In genomic region chr3:50147861-50148260, GRCh38 we compare ENCODE assay signal across 20 cellular contexts. TPM values are rescaled to one million over a fixed set of nuclear protein-coding genes. Genes with fewer than 3 reads are reported as not detected.
DNase-seq lines count a peak whose midpoint lies in the region; ATAC-seq and TF ChIP-seq lines count a peak whose summit lies in the region.
"Had no signal": no experiment of that assay in that cellular context is flagged by ENCODE, and none has a peak within 500 bp of the region (broad histone marks: within the 10 kb centered on the region; RNA-seq: fewer than 3 reads in every experiment).

No MANE protein-coding gene starts in this region.

- H3K9me3 Mint-ChIP-seq in type B pancreatic cell: no peaks in the 10 kb centered on the region

- peak overlapping the region; percentile 35 for H3K4me3 Mint-ChIP-seq in type B pancreatic cell

- H3K36me3 Mint-ChIP-seq in type B pancreatic cell: no peaks in the 10 kb centered on the region

- H3K36me3 ChIP-seq in SJCRH30: no peaks in the 10 kb centered on the region

- H3K4me1 Mint-ChIP-seq in type B pancreatic cell (ENCODE audit: unreplicated experiment): peaks cover 28% of the 10 kb centered on the region

- peaks cover 3% of the 10 kb centered on the region for H3K27me3 Mint-ChIP-seq in type B pancreatic cell

- no peak overlapping the region for H3K27ac ChIP-seq in SJCRH30
- H3K27ac ChIP-seq: 22Rv1, HL-60 had no signal

- H3K9me3 ChIP-seq in SJCRH30 (replicated peaks): no peaks in the 10 kb centered on the region

- H3K4me3 ChIP-seq in choroid plexus epithelial cell (ENCODE audit: low read depth, low read length) (no peak overlapping the region), SJCRH30 (no peak overlapping the region)

- H3K27me3 ChIP-seq in SJCRH30: no peaks in the 10 kb centered on the region

- TF ChIP-seq CTCF in choroid plexus epithelial cell (conservative IDR thresholded peaks at IDR 0.05; ENCODE audit: low read depth, low read length): no peak
- TF ChIP-seq CTCF in type B pancreatic cell (conservative IDR thresholded peaks at IDR 0.05): no peak

- DNase-seq in NCI-H82 (lab: John Stamatoyannopoulos, UW) (peak; percentile 54), NCI-H82 treated with DMSO at 0.1 percent for 48 hours (lab: John Stamatoyannopoulos, UW; ENCODE audit: unreplicated experiment) (no peak), choroid plexus epithelial cell (ENCODE audit: low read depth) (peak; percentile 31), left kidney (ENCODE audit: low read depth, low spot score) (peak; percentile 62), type B pancreatic cell (ENCODE audit: extremely low spot score, unreplicated experiment) (no peak), SJCRH30 (no peak), middle frontal gyrus (ENCODE audit: extremely low spot score, low spot score) (no peak)
- DNase-seq: DMS53, KBM-7, NCI-H1048, NCI-H146, NCI-H2107, NCI-H345, NCI-H748 treated with DMSO at 0.1 percent for 48 hours, SHP77 treated with DMSO at 0.1 percent for 48 hours had no signal

- peak overlapping the region; percentile 38 for H3K27ac Mint-ChIP-seq in type B pancreatic cell

- peaks cover 8% of the 10 kb centered on the region for H3K4me1 ChIP-seq in SJCRH30

- no peak for ATAC-seq in HG03457 (IDR thresholded peaks at IDR 0.05; ENCODE audit: unreplicated experiment)

RNA-seq across cellular contexts. Expression of gene SEMA3F, which starts 7.3 kb away (rescaled TPM):
- total RNA-seq in type B pancreatic cell (ENCODE audit: low replicate concordance): 41.9 and 48.0 TPM in 2 replicates
- total RNA-seq in SJCRH30 (2014; rRNA removed; shearing (Covaris generic)): 9.3 and 11.3 TPM in 2 replicates

RNA-seq across cellular contexts. Expression of gene GNAT1, which starts 43.5 kb away (rescaled TPM):
- total RNA-seq in type B pancreatic cell (ENCODE audit: low replicate concordance): 0.71 TPM in 1 of 2 replicates, not detected in the other
- 0.14 TPM in 1 of 2 replicates, not detected in the other for total RNA-seq in SJCRH30 (2014; rRNA removed; shearing (Covaris generic))
- total RNA-seq: G401, H1 had no signal

RNA-seq across cellular contexts. Expression of gene SLC38A3, which starts 57.2 kb away (rescaled TPM):
- total RNA-seq in type B pancreatic cell (ENCODE audit: low replicate concordance): 6.0 and 11.0 TPM in 2 replicates
- total RNA-seq in SJCRH30 (2014; rRNA removed; shearing (Covaris generic)): 1.4 and 2.9 TPM in 2 replicates

RNA-seq across cellular contexts. Expression of gene RBM5, which starts 59.1 kb away (rescaled TPM):
- 170 and 244 TPM in 2 replicates for total RNA-seq in type B pancreatic cell (ENCODE audit: low replicate concordance)
- 75.6 and 98.5 TPM in 2 replicates for total RNA-seq in SJCRH30 (2014; rRNA removed; shearing (Covaris generic))

Comparison
In these comparisons a context has a peak if more than half of its experiments do, and no peak if none do; other contexts are left out.
1. DNase-seq: peak in NCI-H82 (single experiment), choroid plexus epithelial cell (single experiment) and left kidney (single experiment); none in NCI-H82 treated with DMSO at 0.1 percent for 48 hours (single experiment), type B pancreatic cell (single experiment), SJCRH30 (0 of 2) and middle frontal gyrus (single experiment).